Comparison of ENCODE assay signal across 21 cellular contexts in the genomic region with DNA sequence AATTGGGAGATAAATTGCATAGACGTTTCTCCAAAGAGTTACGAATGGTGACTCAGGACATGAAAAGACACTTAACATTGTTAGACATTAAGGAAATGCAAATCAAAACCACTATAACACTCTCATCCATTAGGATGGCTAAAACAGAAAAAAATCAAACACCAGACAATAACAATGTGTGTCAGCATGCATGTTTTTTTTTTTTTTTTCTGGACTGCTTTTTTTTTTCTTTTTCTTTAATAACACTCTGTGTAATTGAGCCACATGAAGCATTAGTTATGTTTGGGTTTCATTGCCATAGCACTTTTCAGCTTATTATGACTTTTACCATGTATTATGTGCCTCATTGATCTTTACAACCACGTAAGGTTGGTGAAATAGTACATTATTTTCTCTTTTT.
A peak's percentile ranks its signal among the peaks of the same experiment; 100 is the strongest.
DNase-seq lines count a peak whose midpoint lies in the region; ATAC-seq, FAIRE-seq and TF ChIP-seq lines count a peak whose summit lies in the region.
"Had no signal": no experiment of that assay in that cellular context is flagged by ENCODE, and none has a peak within 500 bp of the region (broad histone marks: within the 10 kb centered on the region; RNA-seq: fewer than 3 reads in every experiment).

No MANE protein-coding gene starts in this region.

- DNase-seq in GM12892 (ENCODE audit: insufficient read length) (no peak), caudate nucleus (lab: John Stamatoyannopoulos, UW) (no peak), NCI-H1436 treated with DMSO at 0.1 percent for 48 hours (lab: John Stamatoyannopoulos, UW) (no peak)
- no peak for DNase-seq in CD8-positive, alpha-beta T cell
- no peak for DNase-seq in stimulated activated CD4-positive, alpha-beta T cell treated with anti-CD3 and anti-CD28 coated beads, Interleukin-2, amount 100 ng/mL, for 24 hours
- DNase-seq: CD4-positive, alpha-beta T cell; H7; Karpas-422; MM.1S; NCI-H1092 treated with DMSO at 0.1 percent for 48 hours; NCI-H1694; NCI-H2081 treated with DMSO at 0.1 percent for 48 hours; NCI-H510A; NCI-H774; SIG-M5 had no signal

- H3K79me2 ChIP-seq in OCI-LY3 (ENCODE audit: low read length), result no peaks in the 10 kb centered on the region

- H3K4me2 ChIP-seq in OCI-LY3 (ENCODE audit: low read length) (no peak overlapping the region), skeletal muscle satellite cell (ENCODE audit: low read length) (no peak overlapping the region)
- H3K4me2 ChIP-seq: A549 had no signal

- H3K36me3 ChIP-seq in OCI-LY3 (replicated peaks; ENCODE audit: low read depth, low read length) (no peaks in the 10 kb centered on the region), skeletal muscle satellite cell (ENCODE audit: insufficient read depth, low read length) (no peaks in the 10 kb centered on the region)
- H3K36me3 ChIP-seq in CD8-positive, alpha-beta T cell (ENCODE audit: insufficient read depth, low read length), result no peaks in the 10 kb centered on the region

- H3K36me3 Mint-ChIP-seq in CD8-positive, alpha-beta T cell, result no peaks in the 10 kb centered on the region
- H3K36me3 Mint-ChIP-seq: IgD-negative memory B cell had no signal

- FAIRE-seq in GM12892 (lab: Jason Lieb, UNC), result peak; percentile 64
- FAIRE-seq: A549, HTR-8/SVneo had no signal

- intact Hi-C loops in CD8-positive, alpha-beta T cell (cut with DNase I, micrococcal nuclease), result loop anchor here in 1 of 2 experiments (10.0 kb wide), 2 partner anchors 130 to 220 kb away; a partner anchor contains a TSS

- H3K27ac Mint-ChIP-seq in CD8-positive, alpha-beta T cell, result no peak overlapping the region
- H3K27ac Mint-ChIP-seq: CD4-positive, alpha-beta T cell had no signal

- H3K9me3 ChIP-seq in OCI-LY3 (ENCODE audit: insufficient read depth, low read length) (no peaks in the 10 kb centered on the region), skeletal muscle satellite cell (replicated peaks; ENCODE audit: low read length) (no peaks in the 10 kb centered on the region)
- H3K9me3 ChIP-seq in CD8-positive, alpha-beta T cell (ENCODE audit: low read length), result no peaks in the 10 kb centered on the region
- H3K9me3 ChIP-seq: A549 had no signal

- H3K4me3 Mint-ChIP-seq in CD8-positive, alpha-beta T cell, result no peak overlapping the region
- H3K4me3 Mint-ChIP-seq: CD4-positive, alpha-beta T cell had no signal

- H3K9me3 Mint-ChIP-seq in CD8-positive, alpha-beta T cell, result peaks cover 3% of the 10 kb centered on the region
- H3K9me3 Mint-ChIP-seq: CD4-positive, alpha-beta T cell had no signal

- H3K27ac ChIP-seq in OCI-LY3 (ENCODE audit: low read length) (peak overlapping the region; percentile 87; the same call in 1 of the 2 replicates), caudate nucleus (ENCODE audit: low read depth, low read length) (peak overlapping the region; percentile 1)
- no peak overlapping the region for H3K27ac ChIP-seq in CD8-positive, alpha-beta T cell (ENCODE audit: low read depth, low read length)
- H3K27ac ChIP-seq: A549, RWPE1 had no signal

- no peaks in the 10 kb centered on the region for H3K27me3 Mint-ChIP-seq in CD8-positive, alpha-beta T cell (ENCODE audit: low read depth)
- H3K27me3 Mint-ChIP-seq: CD4-positive, alpha-beta T cell; IgD-negative memory B cell had no signal

- H3K27me3 ChIP-seq in OCI-LY3 (ENCODE audit: low read depth, low read length) (no peaks in the 10 kb centered on the region), skeletal muscle satellite cell (ENCODE audit: control insufficient read depth, insufficient read depth, low read length) (no peaks in the 10 kb centered on the region)
- H3K27me3 ChIP-seq in CD8-positive, alpha-beta T cell (ENCODE audit: insufficient read depth, low read length), result no peaks in the 10 kb centered on the region

- peaks cover 14% of the 10 kb centered on the region for H3K4me1 Mint-ChIP-seq in CD8-positive, alpha-beta T cell (ENCODE audit: low read depth)

- no peak for ATAC-seq in CD8-positive, alpha-beta T cell
- ATAC-seq: A549 had no signal

- POLR2A ChIA-PET in CD8-positive, alpha-beta T cell (lab: Charles Lee), result no interaction called here

- TF ChIP-seq CTCF in OCI-LY3 (IDR thresholded peaks at IDR 0.05; ENCODE audit: low read depth, low read length), result no peak
- TF ChIP-seq CTCF in CD8-positive, alpha-beta T cell (IDR thresholded peaks at IDR 0.05), result no peak

- H4K20me1 ChIP-seq in OCI-LY3 (ENCODE audit: insufficient read depth, low read length), result no peaks in the 10 kb centered on the region

- CTCF ChIA-PET in CD8-positive, alpha-beta T cell (lab: Charles Lee), result interaction anchor here (0.7 kb wide), 1 partner anchor 122 kb away, joined by 3 read pairs; no protein-coding TSS in a partner anchor

- H3K9ac ChIP-seq in OCI-LY3 (ENCODE audit: low read length) (no peak overlapping the region), skeletal muscle satellite cell (ENCODE audit: low read depth, low read length) (peak overlapping the region; percentile 9)

- H3K4me1 ChIP-seq in OCI-LY3 (ENCODE audit: low read length) (peaks cover 69% of the 10 kb centered on the region), skeletal muscle satellite cell (ENCODE audit: control insufficient read depth, insufficient read depth, low read length) (peaks cover 51% of the 10 kb centered on the region)
- peaks cover 36% of the 10 kb centered on the region for H3K4me1 ChIP-seq in CD8-positive, alpha-beta T cell (ENCODE audit: insufficient read depth, low read length)

- no peak for TF ChIP-seq POLR2A in GM12892 (IDR thresholded peaks at IDR 0.05; ENCODE audit: low read depth, low read length)

- no peak overlapping the region for H3K4me3 ChIP-seq in OCI-LY3 (ENCODE audit: low read length)
- H3K4me3 ChIP-seq in skeletal muscle satellite cell (ENCODE audit: low read length), result no peak overlapping the region
- no peak overlapping the region for H3K4me3 ChIP-seq in CD8-positive, alpha-beta T cell (ENCODE audit: low read depth, low read length)
- H3K4me3 ChIP-seq: A549 had no signal

- H2AFZ ChIP-seq in OCI-LY3 (ENCODE audit: low read depth, low read length), result no peak overlapping the region
